Comparison of ENCODE assay signal across 8 cellular contexts in the genomic region with DNA sequence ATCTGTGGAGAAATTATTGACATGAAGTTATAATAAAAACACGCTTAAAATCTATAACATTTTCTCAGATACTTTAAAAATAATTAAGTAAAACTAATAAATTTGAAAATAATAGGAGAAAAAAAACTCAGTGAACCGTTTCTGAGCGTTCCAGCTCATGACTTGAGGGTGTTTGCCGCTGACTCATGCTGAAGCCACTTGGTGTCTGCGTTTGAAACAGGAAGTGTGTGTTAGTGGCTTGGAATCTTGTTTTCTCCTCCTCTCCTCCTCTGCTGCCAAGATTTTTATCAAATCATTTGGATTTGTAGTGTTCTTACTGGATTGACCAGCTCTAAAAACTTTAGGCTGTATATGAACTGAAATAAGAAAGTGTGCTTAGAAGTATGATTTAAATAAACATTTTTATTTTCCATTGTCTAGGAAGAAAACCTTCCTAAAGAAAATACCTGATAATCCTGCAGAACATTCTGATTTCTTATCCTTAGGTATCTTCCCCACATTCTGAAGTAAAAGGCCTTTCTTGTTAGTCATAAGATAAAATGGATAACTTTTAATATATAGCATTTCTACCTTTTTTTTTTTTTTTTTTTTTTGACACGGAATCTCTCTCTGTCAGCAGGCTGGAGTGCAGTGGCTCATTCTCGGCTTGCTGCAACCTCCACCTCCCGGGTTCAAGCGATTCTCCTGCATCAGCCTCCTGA. TPM values are rescaled to one million over a fixed set of nuclear protein-coding genes. Genes with fewer than 3 reads are reported as not detected.
DNase-seq lines count a peak whose midpoint lies in the region; ATAC-seq and TF ChIP-seq lines count a peak whose summit lies in the region.

No MANE protein-coding gene starts in this region.

- peak; percentile 65 to 72 for ATAC-seq in activated T-cell treated with anti-CD3 and anti-CD28 coated beads, Interleukin-2, amount 50 U/mL, for 72 hours (replicated peaks in 1 of 2)
- peak; percentile 55 for ATAC-seq in HG02981 (IDR thresholded peaks at IDR 0.05; ENCODE audit: unreplicated experiment)

- peaks cover 91% of the 10 kb centered on the region for H3K79me2 ChIP-seq in PC-9 (ENCODE audit: low read depth)

- POLR2A ChIA-PET in PC-9 (lab: Charles Lee; ENCODE audit: unreplicated experiment), result interaction anchor here (0.5 to 0.6 kb wide), 3 partner anchors 19 to 228 kb away, joined by 3 to 6 read pairs (median 4); no protein-coding TSS in a partner anchor

- H3K4me2 ChIP-seq in PC-9, result peak overlapping the region; percentile 84

- 0 out of 2 replicates have a peak, but pooled peaks cover 3% of the 10 kb centered on the region for H4K20me1 ChIP-seq in PC-9 (ENCODE audit: insufficient read depth)

- TSS peak; percentile 7 for BruUV-seq in PC-9 (replicated peaks; lab: Mats Ljungman, UMichigan)

- H3K27ac ChIP-seq in PC-9, result peak overlapping the region; percentile 94

- H3K4me3 ChIP-seq in PC-9, result peak overlapping the region; percentile 51; the same call in 1 of the 2 replicates

- CTCF ChIA-PET in PC-9 (lab: Charles Lee), result interaction anchor here (1.1 to 1.2 kb wide), 2 partner anchors 8 to 109 kb away, joined by 3 read pairs; no protein-coding TSS in a partner anchor

- peak in 1 of 2 donors; percentile 44 for DNase-seq in activated T-cell treated with anti-CD3 and anti-CD28 coated beads, Interleukin-2, amount 50 U/mL, for 72 hours
- no peak for DNase-seq in activated T-cell treated with anti-CD3 and anti-CD28 coated beads, Interleukin-2, amount 50 U/mL, for 1 hour
- DNase-seq in PC-9 (peak; percentile 62 to 91), iris pigment epithelial cell (ENCODE audit: low read depth) (peak; percentile 97), NCI-H2081 treated with DMSO at 0.1 percent for 48 hours (lab: John Stamatoyannopoulos, UW) (no peak)
- DNase-seq in stimulated activated naive CD4-positive, alpha-beta T cell treated with Interleukin-2 at 50 U/mL for 16 hours (lab: John Stamatoyannopoulos, UW), result peak; percentile 30

- H3K36me3 Mint-ChIP-seq in activated T-cell treated with anti-CD3 and anti-CD28 coated beads, Interleukin-2, amount 50 U/mL, for 72 hours (ENCODE audit: insufficient read depth in 2 of 2), result peaks cover 0 to 4% of the 10 kb centered on the region in 2 donors
- peaks cover 10% of the 10 kb centered on the region for H3K36me3 Mint-ChIP-seq in brain

- peaks cover 15% of the 10 kb centered on the region for H3K36me3 ChIP-seq in PC-9 (ENCODE audit: low read depth)

- no peaks in the 10 kb centered on the region for H3K9me3 ChIP-seq in PC-9 (ENCODE audit: insufficient read depth, low read depth)

- peaks cover 69% of the 10 kb centered on the region for H3K4me1 Mint-ChIP-seq in activated T-cell treated with anti-CD3 and anti-CD28 coated beads, Interleukin-2, amount 50 U/mL, for 72 hours (ENCODE audit: low read depth)
- H3K4me1 Mint-ChIP-seq in brain, result peaks cover 83% of the 10 kb centered on the region

- peak overlapping the region; percentile 2 to 81 for H3K4me3 Mint-ChIP-seq in activated T-cell treated with anti-CD3 and anti-CD28 coated beads, Interleukin-2, amount 50 U/mL, for 72 hours
- H3K4me3 Mint-ChIP-seq in brain, result peak overlapping the region; percentile 16 to 59 (median 52)

- H3K27me3 Mint-ChIP-seq in activated T-cell treated with anti-CD3 and anti-CD28 coated beads, Interleukin-2, amount 50 U/mL, for 72 hours (ENCODE audit: low read depth), result no peaks in the 10 kb centered on the region
- H3K27me3 Mint-ChIP-seq in brain, result peaks cover 5% of the 10 kb centered on the region

- H3K27ac Mint-ChIP-seq in activated T-cell treated with anti-CD3 and anti-CD28 coated beads, Interleukin-2, amount 50 U/mL, for 72 hours, result peak overlapping the region; percentile 91
- H3K27ac Mint-ChIP-seq in brain, result peak overlapping the region in 4 of 5 experiments; percentile 25 to 91 (median 68)

- H3K9me3 Mint-ChIP-seq in activated T-cell treated with anti-CD3 and anti-CD28 coated beads, Interleukin-2, amount 50 U/mL, for 72 hours, result no peaks in the 10 kb centered on the region
- H3K9me3 Mint-ChIP-seq in brain, result no peaks in the 10 kb centered on the region

- peaks cover 85% of the 10 kb centered on the region for H3F3A ChIP-seq in PC-9 (ENCODE audit: insufficient read depth, low read depth)

- H3K9me2 ChIP-seq in PC-9 (ENCODE audit: insufficient read depth), result no peaks in the 10 kb centered on the region

- H2AFZ ChIP-seq in PC-9, result no peak overlapping the region

- peaks cover 98% of the 10 kb centered on the region for H3K4me1 ChIP-seq in PC-9 (replicated peaks; ENCODE audit: insufficient read depth)

- intact Hi-C loops in PC-9 (cut with micrococcal nuclease; ENCODE audit: unreplicated experiment), result loop anchor here (2.0 kb wide), 1 partner anchor 226 kb away; a partner anchor contains a TSS

- no peaks in the 10 kb centered on the region for H3K27me3 ChIP-seq in PC-9 (ENCODE audit: insufficient read depth, low read depth)

- TF ChIP-seq CTCF in PC-9 (conservative IDR thresholded peaks at IDR 0.05) (no peak), brain (conservative IDR thresholded peaks at IDR 0.05) (no peak)

RNA-seq across cellular contexts. Expression of a gene that starts 30.8 kb away (rescaled TPM):
- total RNA-seq in activated T-cell treated with anti-CD3 and anti-CD28 coated beads, Interleukin-2, amount 50 U/mL, for 72 hours, result 100 to 1,000 TPM; 103 to 117 TPM
- 86.3 and 109 TPM in 2 replicates for total RNA-seq in PC-9 (2021)
- polyA plus RNA-seq in brain (ENCODE audit: insufficient read depth, low read depth, low replicate concordance), result 63.6 TPM

Comparison
In these comparisons a context has a peak if more than half of its experiments do, and no peak if none do; other contexts are left out.
1. DNase-seq: peak in PC-9 (2 of 2), iris pigment epithelial cell (single experiment) and stimulated activated naive CD4-positive, alpha-beta T cell treated with Interleukin-2 at 50 U/mL for 16 hours (single experiment); none in activated T-cell treated with anti-CD3 and anti-CD28 coated beads, Interleukin-2, amount 50 U/mL, for 1 hour (single experiment) and NCI-H2081 treated with DMSO at 0.1 percent for 48 hours (single experiment).